ENCODE assay signal across 9 cellular contexts in genomic region chr14:92973265-92973797, GRCh38. TPM values are rescaled to one million over a fixed set of nuclear protein-coding genes. Genes with fewer than 3 reads are reported as not detected.
DNase-seq lines count a peak whose midpoint lies in the region; ATAC-seq and TF ChIP-seq lines count a peak whose summit lies in the region.
"Had no signal": no experiment of that assay in that cellular context is flagged by ENCODE, and none has a peak within 500 bp of the region (broad histone marks: within the 10 kb centered on the region; RNA-seq: fewer than 3 reads in every experiment).

No MANE protein-coding gene starts in this region.

- no peak overlapping the region for H2AFZ ChIP-seq in fibroblast of lung (ENCODE audit: low read length)

- peaks cover 31% of the 10 kb centered on the region for H3K36me3 Mint-ChIP-seq in nephron (ENCODE audit: low read depth)

- TF ChIP-seq CTCF in fibroblast of lung (conservative IDR thresholded peaks at IDR 0.05 in 1 of 2, IDR thresholded peaks at IDR 0.05 in 1 of 2; ENCODE audit: low read depth in 1 of 2, low read length in 2 of 2) (peak; percentile 68 to 85), nephron (IDR thresholded peaks at IDR 0.05; ENCODE audit: unreplicated experiment in 3 of 3) (peak; percentile 16 to 33 (median 21))

- DNase-seq in COLO829 (ENCODE audit: low spot score), result peak; percentile 91
- DNase-seq in HEK293T (ENCODE audit: extremely low spot score), result peak; percentile 60
- peak; percentile 48 to 56 for DNase-seq in fibroblast of lung (ENCODE audit: low read depth in 2 of 2)
- no peak for DNase-seq in NOMO-1 treated with dmso at 0.1 percent for 144 hours (lab: John Stamatoyannopoulos, UW; ENCODE audit: unreplicated experiment)

- H3K27ac Mint-ChIP-seq in nephron, result peak overlapping the region in 1 of 3 experiments; percentile 12

- no peaks in the 10 kb centered on the region for H4K20me1 ChIP-seq in fibroblast of lung (ENCODE audit: control insufficient read depth, extremely low read depth, insufficient read depth, low read length)

- no peak overlapping the region for H3K4me3 Mint-ChIP-seq in nephron

- H3K4me2 ChIP-seq in fibroblast of lung (ENCODE audit: extremely low read depth, insufficient read depth, low read length), result no peak overlapping the region

- H3K36me3 ChIP-seq in fibroblast of lung (ENCODE audit: control insufficient read depth, insufficient read depth, low read length), result no peaks in the 10 kb centered on the region

- H3K27me3 Mint-ChIP-seq in nephron (ENCODE audit: low read depth), result peaks cover 3% of the 10 kb centered on the region

- H3K27me3 ChIP-seq in fibroblast of lung (ENCODE audit: control insufficient read depth, insufficient read depth, low read length), result no peaks in the 10 kb centered on the region

- POLR2A ChIA-PET in HEK293T (lab: Yijun Ruan, JAX), result no interaction called here

- CTCF ChIA-PET in HEK293T (lab: Yijun Ruan, JAX), result no interaction called here

- H3K9me3 ChIP-seq in fibroblast of lung (ENCODE audit: control insufficient read depth, insufficient read depth, low read depth, low read length), result no peaks in the 10 kb centered on the region

- no peak overlapping the region for H3K9ac ChIP-seq in fibroblast of lung (ENCODE audit: insufficient read depth, low read length)

- H3K4me3 ChIP-seq in fibroblast of lung (replicated peaks in 1 of 4; ENCODE audit: control extremely low read depth in 1 of 4, insufficient read depth in 1 of 4, low read depth in 3 of 4, low read length in 4 of 4), result no peak overlapping the region

- H3K4me1 Mint-ChIP-seq in nephron, result peaks cover 34% of the 10 kb centered on the region

- ATAC-seq in SK-N-SH treated with all-trans-retinoic acid at 6 μM for 48 hours (peak; percentile 54), HG02798 (IDR thresholded peaks at IDR 0.05; ENCODE audit: poor library complexity, unreplicated experiment) (no peak), HG03025 (IDR thresholded peaks at IDR 0.05; ENCODE audit: low FRiP score, unreplicated experiment) (no peak)

- peaks cover 6% of the 10 kb centered on the region for H3K4me1 ChIP-seq in fibroblast of lung (ENCODE audit: control insufficient read depth, extremely low read depth, insufficient read depth, low read length)

- peaks cover 28% of the 10 kb centered on the region for H3K9me3 Mint-ChIP-seq in nephron

- no peak overlapping the region for H3K27ac ChIP-seq in fibroblast of lung (ENCODE audit: insufficient read depth, low read length)

- no peaks in the 10 kb centered on the region for H3K79me2 ChIP-seq in fibroblast of lung (ENCODE audit: control insufficient read depth, insufficient read depth, low read length)

TF ChIP-seq in HEK293T, 16 proteins besides CTCF, POLR2A, EP300 and RAD21:
- TF ChIP-seq ELF4 (IDR thresholded peaks at IDR 0.05) (no peak), FOXK2 (IDR thresholded peaks at IDR 0.05) (no peak), TARDBP (IDR thresholded peaks at IDR 0.05) (no peak), CTBP1 (IDR thresholded peaks at IDR 0.05; ENCODE audit: borderline replicate concordance) (no peak), BHLHE40 (IDR thresholded peaks at IDR 0.05; ENCODE audit: borderline replicate concordance) (no peak), ARNT (IDR thresholded peaks at IDR 0.05) (no peak), SP1 (IDR thresholded peaks at IDR 0.05) (no peak), L3MBTL2 (conservative IDR thresholded peaks at IDR 0.05) (no peak), LEF1 (IDR thresholded peaks at IDR 0.05; ENCODE audit: borderline replicate concordance) (no peak), HDGF (IDR thresholded peaks at IDR 0.05; ENCODE audit: borderline replicate concordance) (no peak), FOXA1 (IDR thresholded peaks at IDR 0.05) (no peak), PKNOX1 (IDR thresholded peaks at IDR 0.05) (no peak)

TF ChIP-seq in SK-N-SH treated with all-trans-retinoic acid at 6 μM for 48 hours, 23 proteins besides CTCF, POLR2A, EP300 and RAD21:
- TF ChIP-seq ISL1 (CRISPR knock-in tag; IDR thresholded peaks at IDR 0.05) (no peak), CREB5 (CRISPR knock-in tag; IDR thresholded peaks at IDR 0.05; ENCODE audit: low read depth) (no peak), ARNTL (CRISPR knock-in tag; IDR thresholded peaks at IDR 0.05; ENCODE audit: borderline replicate concordance, low read depth) (no peak), ZFP3 (CRISPR knock-in tag; IDR thresholded peaks at IDR 0.05) (no peak)

RNA-seq across cellular contexts. Expression of gene CHGA, which starts 50.4 kb away (rescaled TPM):
- not detected in 2 replicates for total RNA-seq in fibroblast of lung
- polyA plus RNA-seq in fibroblast of lung, result not detected in 2 replicates
- polyA plus RNA-seq in fibroblast of lung (2012), result not detected in 2 replicates
- not detected in 2 replicates for polyA minus RNA-seq in fibroblast of lung (ENCODE audit: low replicate concordance)
- total RNA-seq: T-helper 1 cell treated with Interleukin-12 subunit alpha and Interleukin-12 subunit beta and Interleukin-4 antibody, amounts not matched to agents 30 ng/mL and 1 ng/mL, for 36 hours had no signal
